Comparison of ENCODE assay signal across 34 cellular contexts in genomic region chr4:11342401-11342800, GRCh38.
"Had no signal": no experiment of that assay in that cellular context is flagged by ENCODE, and none has a peak within 500 bp of the region (broad histone marks: within the 10 kb centered on the region; RNA-seq: fewer than 3 reads in every experiment).

No MANE protein-coding gene starts in this region.

- H3K27me3 ChIP-seq: adrenal gland, body of pancreas, brain microvascular endothelial cell, breast epithelium, cardiac muscle cell had no signal

- H3K36me3 ChIP-seq: adrenal gland, brain microvascular endothelial cell, breast epithelium, cardiac muscle cell had no signal

- ATAC-seq: activated CD8-positive, alpha-beta memory T cell treated with anti-CD3 and anti-CD28 coated beads, Interleukin-2, amount 10 ng/mL, durations not matched to agents 7 days and 5 days; activated CD8-positive, alpha-beta T cell treated with anti-CD3 and anti-CD28 coated beads, Interleukin-2, amount 10 ng/mL, durations not matched to agents 7 days and 5 days; body of pancreas had no signal

- H3K4me3 ChIP-seq: adrenal gland, body of pancreas, breast epithelium, cardiac muscle cell had no signal

- H3K27ac Mint-ChIP-seq: activated B cell treated with CpG ODN at 0.5 μM for 24 hours; activated CD4-positive, alpha-beta memory T cell treated with anti-CD3 and anti-CD28 coated beads, Interleukin-2, amount 10 ng/mL, durations not matched to agents 7 days and 5 days; activated CD4-positive, alpha-beta T cell treated with anti-CD3 and anti-CD28 coated beads, Interleukin-2, amount 10 ng/mL, durations not matched to agents 7 days and 5 days; activated CD8-positive, alpha-beta memory T cell treated with anti-CD3 and anti-CD28 coated beads, Interleukin-2, amount 10 ng/mL, durations not matched to agents 7 days and 5 days; activated CD8-positive, alpha-beta T cell treated with anti-CD3 and anti-CD28 coated beads, Interleukin-2, amount 10 ng/mL, durations not matched to agents 7 days and 5 days; activated naive CD4-positive, alpha-beta T cell treated with anti-CD3 and anti-CD28 coated beads, Interleukin-2, amount 10 ng/mL, durations not matched to agents 7 days and 5 days; activated naive CD4-positive, alpha-beta T cell treated with anti-CD3 and anti-CD28 coated beads, Interleukin-2, amount 50 U/mL, for 24 hours; activated naive CD8-positive, alpha-beta T cell treated with anti-CD3 and anti-CD28 coated beads for 36 hours; activated T-cell treated with anti-CD3 and anti-CD28 coated beads, Interleukin-2, amount 50 U/mL, for 24 hours; activated T-helper 2 cell treated with anti-CD3 and anti-CD28 coated beads, Interferon-gamma antibody, Interleukin-2, Interleukin-4, amounts not matched to agents 10 μg/mL and 5 μg/mL and 100 μg/mL, durations not matched to agents 14 hours and 24 hours and 36 hours; T-helper 1 cell treated with Interleukin-12 subunit alpha and Interleukin-12 subunit beta and Interleukin-4 antibody, amounts not matched to agents 30 μg/mL and 1 μg/mL, for 36 hours; T-helper 2 cell treated with Interferon-gamma antibody and Interleukin-4, amounts not matched to agents 5 μg/mL and 100 μg/mL, for 36 hours had no signal

- H3K4me1 ChIP-seq: adrenal gland, body of pancreas, breast epithelium had no signal

- H3K36me3 Mint-ChIP-seq: activated CD8-positive, alpha-beta memory T cell treated with anti-CD3 and anti-CD28 coated beads, Interleukin-2, amount 10 ng/mL, durations not matched to agents 7 days and 5 days; activated naive CD4-positive, alpha-beta T cell treated with anti-CD3 and anti-CD28 coated beads, Interleukin-2, amount 10 ng/mL, durations not matched to agents 7 days and 5 days; activated naive CD4-positive, alpha-beta T cell treated with anti-CD3 and anti-CD28 coated beads, Interleukin-2, amount 50 U/mL, for 24 hours; activated naive CD8-positive, alpha-beta T cell treated with anti-CD3 and anti-CD28 coated beads for 36 hours had no signal

- H3K27ac ChIP-seq: adrenal gland, body of pancreas, brain microvascular endothelial cell, breast epithelium, cardiac muscle cell, VCaP had no signal

- H3K9me3 Mint-ChIP-seq: activated B cell treated with CpG ODN at 0.5 μM for 24 hours; activated CD4-positive, alpha-beta memory T cell treated with anti-CD3 and anti-CD28 coated beads, Interleukin-2, amount 10 ng/mL, durations not matched to agents 7 days and 5 days; activated CD4-positive, alpha-beta T cell treated with anti-CD3 and anti-CD28 coated beads, Interleukin-2, amount 10 ng/mL, durations not matched to agents 7 days and 5 days; activated naive CD4-positive, alpha-beta T cell treated with anti-CD3 and anti-CD28 coated beads, Interleukin-2, amount 10 ng/mL, durations not matched to agents 7 days and 5 days; activated naive CD4-positive, alpha-beta T cell treated with anti-CD3 and anti-CD28 coated beads, Interleukin-2, amount 50 U/mL, for 24 hours; activated naive CD8-positive, alpha-beta T cell treated with anti-CD3 and anti-CD28 coated beads for 36 hours; activated T-cell treated with anti-CD3 and anti-CD28 coated beads, Interleukin-2, amount 50 U/mL, for 24 hours; activated T-helper 2 cell treated with anti-CD3 and anti-CD28 coated beads, Interferon-gamma antibody, Interleukin-2, Interleukin-4, amounts not matched to agents 10 μg/mL and 5 μg/mL and 100 μg/mL, durations not matched to agents 14 hours and 24 hours and 36 hours; central memory CD8-positive, alpha-beta T cell; T-helper 1 cell treated with Interleukin-12 subunit alpha and Interleukin-12 subunit beta and Interleukin-4 antibody, amounts not matched to agents 30 μg/mL and 1 μg/mL, for 36 hours; T-helper 2 cell treated with Interferon-gamma antibody and Interleukin-4, amounts not matched to agents 5 μg/mL and 100 μg/mL, for 36 hours had no signal

- DNase-seq: activated B cell treated with CpG ODN at 0.5 μM for 24 hours; activated CD4-positive, alpha-beta memory T cell treated with anti-CD3 and anti-CD28 coated beads, Interleukin-2, amount 10 ng/mL, durations not matched to agents 7 days and 5 days; activated CD4-positive, alpha-beta T cell treated with anti-CD3 and anti-CD28 coated beads for 48 hours; activated CD4-positive, alpha-beta T cell treated with anti-CD3 and anti-CD28 coated beads, Interleukin-2, amount 10 ng/mL, durations not matched to agents 7 days and 5 days; activated CD4-positive, alpha-beta T cell treated with anti-CD3 and anti-CD28 coated beads, Interleukin-2, amount 50 U/mL, for 48 hours; activated CD4-positive, CD25-positive, alpha-beta regulatory T cell treated with anti-CD3 and anti-CD28 coated beads, Interleukin-2, amount 50 U/mL, for 72 hours; activated CD8-positive, alpha-beta memory T cell treated with anti-CD3 and anti-CD28 coated beads for 24 hours; activated CD8-positive, alpha-beta memory T cell treated with anti-CD3 and anti-CD28 coated beads, Interleukin-2, amount 10 ng/mL, durations not matched to agents 7 days and 5 days; activated CD8-positive, alpha-beta memory T cell treated with anti-CD3 and anti-CD28 coated beads, Interleukin-2, amount 50 U/mL, for 48 hours; activated CD8-positive, alpha-beta T cell treated with anti-CD3 and anti-CD28 coated beads, Interleukin-2, amount 10 ng/mL, durations not matched to agents 7 days and 5 days; activated effector memory CD4-positive, alpha-beta T cell treated with Interleukin-2 at 50 U/mL for 16 hours; activated gamma-delta T cell; activated naive CD4-positive, alpha-beta T cell treated with anti-CD3 and anti-CD28 coated beads, Interleukin-2, amount 10 ng/mL, durations not matched to agents 7 days and 5 days; activated naive CD4-positive, alpha-beta T cell treated with Interleukin-2 at 50 U/mL for 16 hours; activated naive CD8-positive, alpha-beta T cell treated with anti-CD3 and anti-CD28 coated beads for 36 hours; activated T-cell treated with anti-CD3 and anti-CD28 coated beads, Interleukin-2, amount 50 U/mL, for 24 hours; activated T-cell treated with anti-CD3 and anti-CD28 coated beads, Interleukin-2, amount 50 U/mL, for 48 hours; adrenal gland; amniotic stem cell; aorta; body of pancreas; brain microvascular endothelial cell; cerebellar nuclear complex; SW 1271; T-helper 1 cell; T-helper 9 cell had no signal

- H3K9me3 ChIP-seq: adrenal gland, body of pancreas, breast epithelium had no signal
